In genomic region chr4:97367878-97368277, GRCh38 we compare ENCODE assay signal across 16 cellular contexts.
A peak's percentile ranks its signal among the peaks of the same experiment; 100 is the strongest.
DNase-seq lines count a peak whose midpoint lies in the region; ATAC-seq, FAIRE-seq and TF ChIP-seq lines count a peak whose summit lies in the region.
"Had no signal": no experiment of that assay in that cellular context is flagged by ENCODE, and none has a peak within 500 bp of the region (broad histone marks: within the 10 kb centered on the region; RNA-seq: fewer than 3 reads in every experiment).

No MANE protein-coding gene starts in this region.

- no peaks in the 10 kb centered on the region for H3K36me3 ChIP-seq in BE2C
- H3K36me3 ChIP-seq in adipocyte (ENCODE audit: control insufficient read depth, insufficient read depth, low read length, severe bottlenecking) = no peaks in the 10 kb centered on the region
- H3K36me3 ChIP-seq: esophagus squamous epithelium, ovary had no signal

- H3K9me3 ChIP-seq in BE2C = no peaks in the 10 kb centered on the region
- no peaks in the 10 kb centered on the region for H3K9me3 ChIP-seq in adipocyte (ENCODE audit: control insufficient read depth, low read length)
- H3K9me3 ChIP-seq: esophagus squamous epithelium, ovary had no signal

- H3K4me3 ChIP-seq in BE2C (ENCODE audit: low read depth, low read length) (no peak overlapping the region), adipocyte (ENCODE audit: low read length) (no peak overlapping the region)
- H3K4me3 ChIP-seq: esophagus squamous epithelium, ovary had no signal

- DNase-seq in BE2C (peak; percentile 16), LoVo (ENCODE audit: low spot score) (peak; percentile 59), adipocyte (ENCODE audit: low read depth) (peak; percentile 4), iris pigment epithelial cell (ENCODE audit: low read depth) (peak; percentile 71), sciatic nerve (ENCODE audit: low spot score) (no peak), GM19239 (ENCODE audit: insufficient read length, low spot score) (no peak)
- no peak for DNase-seq in effector CD4-positive, alpha-beta T cell
- DNase-seq: activated CD4-positive, alpha-beta memory T cell treated with anti-CD3 and anti-CD28 coated beads for 36 hours; cerebellar nuclear complex; DMS79 treated with DMSO at 0.1 percent for 48 hours; esophagus squamous epithelium; mesendoderm; ovary had no signal

- ATAC-seq in sciatic nerve (no peak), GM21619 (IDR thresholded peaks at IDR 0.05; ENCODE audit: unreplicated experiment) (no peak)
- ATAC-seq: Right ventricle myocardium inferior had no signal

- TF ChIP-seq CTCF in BE2C (IDR thresholded peaks at IDR 0.05; ENCODE audit: low read depth, low read length) = no peak

- H3K4me1 ChIP-seq in BE2C = no peaks in the 10 kb centered on the region
- H3K4me1 ChIP-seq in adipocyte (ENCODE audit: control insufficient read depth, insufficient read depth, low read length) = no peaks in the 10 kb centered on the region
- H3K4me1 ChIP-seq: esophagus squamous epithelium had no signal

- no peaks in the 10 kb centered on the region for H3K27me3 ChIP-seq in BE2C
- H3K27me3 ChIP-seq in adipocyte (replicated peaks; ENCODE audit: control insufficient read depth, insufficient read depth, low read length) = no peaks in the 10 kb centered on the region
- H3K27me3 ChIP-seq: esophagus squamous epithelium, ovary had no signal

- intact Hi-C loops in sciatic nerve (cut with DNase I) = no loop called here

- FAIRE-seq in GM19239 (lab: Jason Lieb, UNC) = no peak
- FAIRE-seq: GM12891 had no signal

- no peak overlapping the region for H3K9ac ChIP-seq in adipocyte (ENCODE audit: low read length)

Comparison
In these comparisons a context has a peak if more than half of its experiments do, and no peak if none do; other contexts are left out.
1. DNase-seq: peak in BE2C (single experiment), LoVo (single experiment), adipocyte (single experiment) and iris pigment epithelial cell (single experiment); none in sciatic nerve (single experiment), GM19239 (single experiment) and effector CD4-positive, alpha-beta T cell (single experiment).